Comparison of ENCODE assay signal across 9 cellular contexts in genomic region chr7:157691521-157692155, GRCh38.
DNase-seq lines count a peak whose midpoint lies in the region; FAIRE-seq and TF ChIP-seq lines count a peak whose summit lies in the region.
"Had no signal": no experiment of that assay in that cellular context is flagged by ENCODE, and none has a peak within 500 bp of the region (broad histone marks: within the 10 kb centered on the region; RNA-seq: fewer than 3 reads in every experiment).

No MANE protein-coding gene starts in this region.

- no peak overlapping the region for H2BK5ac ChIP-seq in mesendoderm (ENCODE audit: low read length)

- H2BK15ac ChIP-seq in mesendoderm (replicated peaks; ENCODE audit: low read depth) = no peak overlapping the region

- intact Hi-C loops in tibial artery (cut with DNase I; ENCODE audit: low total_unique reads) = no loop called here

- no peaks in the 10 kb centered on the region for H3K36me3 Mint-ChIP-seq in activated T-cell treated with anti-CD3 and anti-CD28 coated beads, Interleukin-2, amount 50 U/mL, for 24 hours (ENCODE audit: low read depth)
- H3K36me3 Mint-ChIP-seq in astrocyte (ENCODE audit: low read depth, unreplicated experiment) = no peaks in the 10 kb centered on the region

- H3K9me3 Mint-ChIP-seq in activated T-cell treated with anti-CD3 and anti-CD28 coated beads, Interleukin-2, amount 50 U/mL, for 24 hours = peaks cover 2% of the 10 kb centered on the region
- H3K9me3 Mint-ChIP-seq in astrocyte (ENCODE audit: unreplicated experiment) = peaks cover 17% of the 10 kb centered on the region

- in situ Hi-C loops in GM13977 (cut with MboI; ENCODE audit: low pct_unique_long_range_greater_than_20kb, low sequenced_read_pairs, unreplicated experiment) = no loop called here

- no peak overlapping the region for H3K4ac ChIP-seq in mesendoderm (ENCODE audit: low read depth, low read length)

- no peaks in the 10 kb centered on the region for H3K9me3 ChIP-seq in astrocyte (ENCODE audit: insufficient read depth, low read depth, low read length)
- H3K9me3 ChIP-seq in tibial artery = peaks cover 0 to 3% (median 0%) of the 10 kb centered on the region in 3 donors

- H3K79me1 ChIP-seq in mesendoderm (ENCODE audit: low read length) = no peaks in the 10 kb centered on the region

- no peak overlapping the region for H2AK5ac ChIP-seq in mesendoderm (ENCODE audit: low read length)

- TF ChIP-seq CTCF in astrocyte (IDR thresholded peaks at IDR 0.05; ENCODE audit: insufficient read depth, low read depth, low read length) (no peak), tibial artery (IDR thresholded peaks at IDR 0.05) (no peak), GM13977 (IDR thresholded peaks at IDR 0.05; ENCODE audit: extremely low read depth, insufficient read depth, missing control alignments) (no peak)

- H3K27me3 Mint-ChIP-seq in activated T-cell treated with anti-CD3 and anti-CD28 coated beads, Interleukin-2, amount 50 U/mL, for 24 hours = peaks cover 63% of the 10 kb centered on the region
- H3K27me3 Mint-ChIP-seq in astrocyte (ENCODE audit: low read depth, unreplicated experiment) = no peaks in the 10 kb centered on the region

- H3K4me1 ChIP-seq in astrocyte (ENCODE audit: insufficient read depth, low read length) (peaks cover 15% of the 10 kb centered on the region), mesendoderm (ENCODE audit: control insufficient read depth, low read depth, low read length) (no peaks in the 10 kb centered on the region), tibial artery (peaks cover 0 to 52% (median 43%) of the 10 kb centered on the region in 4 donors)

- peak overlapping the region; percentile 81 for H3K56ac ChIP-seq in mesendoderm (ENCODE audit: low read length)

- H3K79me2 ChIP-seq in astrocyte (ENCODE audit: insufficient read depth, low read length) (peaks cover 6% of the 10 kb centered on the region), mesendoderm (ENCODE audit: control insufficient read depth, insufficient read depth, low read length) (no peaks in the 10 kb centered on the region)

- H3K27ac Mint-ChIP-seq in activated T-cell treated with anti-CD3 and anti-CD28 coated beads, Interleukin-2, amount 50 U/mL, for 24 hours = no peak overlapping the region
- H3K27ac Mint-ChIP-seq in astrocyte (ENCODE audit: unreplicated experiment) = no peak overlapping the region

- peak; percentile 37 for DNase-seq in activated T-cell treated with anti-CD3 and anti-CD28 coated beads, Interleukin-2, amount 50 U/mL, for 24 hours
- no peak for DNase-seq in activated T-cell treated with anti-CD3 and anti-CD28 coated beads for 4 hours
- no peak for DNase-seq in astrocyte (ENCODE audit: low read depth)
- no peak for DNase-seq in mesendoderm
- DNase-seq in tibial artery = peak in 1 of 2 donors; percentile 63
- DNase-seq in stimulated activated CD4-positive, alpha-beta T cell treated with anti-CD3 and anti-CD28 coated beads, Interleukin-4, amount 100 ng/mL, for 24 hours = no peak
- DNase-seq in GM13977 (ENCODE audit: low spot score) = no peak
- no peak for DNase-seq in GM19238 (ENCODE audit: insufficient read length, low spot score)
- DNase-seq: PC-9 had no signal

- peaks cover 9% of the 10 kb centered on the region for H4K20me1 ChIP-seq in astrocyte (ENCODE audit: insufficient read depth, low read length)

- no peaks in the 10 kb centered on the region for H3K36me3 ChIP-seq in astrocyte (ENCODE audit: insufficient read depth, low read length)
- H3K36me3 ChIP-seq in mesendoderm (ENCODE audit: control insufficient read depth, insufficient read depth, low read length) = no peaks in the 10 kb centered on the region
- no peaks in the 10 kb centered on the region for H3K36me3 ChIP-seq in tibial artery

- H3K4me3 ChIP-seq in astrocyte (ENCODE audit: insufficient read depth, low read depth, low read length) = peak overlapping the region; percentile 50
- no peak overlapping the region for H3K4me3 ChIP-seq in mesendoderm (ENCODE audit: low read length)
- H3K4me3 ChIP-seq in tibial artery = peak overlapping the region; percentile 31 to 46
- H3K4me3 ChIP-seq: PC-9 had no signal

- peak overlapping the region; percentile 72 for H2AFZ ChIP-seq in astrocyte (ENCODE audit: low read depth, low read length)
- H2AFZ ChIP-seq: PC-9 had no signal

- peaks cover 22% of the 10 kb centered on the region for H3K4me1 Mint-ChIP-seq in activated T-cell treated with anti-CD3 and anti-CD28 coated beads, Interleukin-2, amount 50 U/mL, for 24 hours (ENCODE audit: low read depth)
- no peaks in the 10 kb centered on the region for H3K4me1 Mint-ChIP-seq in astrocyte (ENCODE audit: low read depth, unreplicated experiment)

- no peak overlapping the region for H3K18ac ChIP-seq in mesendoderm (ENCODE audit: low read length)

- FAIRE-seq in astrocyte (lab: Jason Lieb, UNC) = no peak

- H3K27me3 ChIP-seq in astrocyte (ENCODE audit: insufficient read depth, low read length) (peaks cover 33% of the 10 kb centered on the region), mesendoderm (ENCODE audit: insufficient read depth, low read length, poor library complexity) (peaks cover 62% of the 10 kb centered on the region), tibial artery (peaks cover 0 to 76% of the 10 kb centered on the region in 2 donors)

- no peak overlapping the region for H2BK120ac ChIP-seq in mesendoderm (ENCODE audit: low read depth, low read length)

- no peak overlapping the region for H3K23ac ChIP-seq in mesendoderm (ENCODE audit: low read length)

- H3K4me3 Mint-ChIP-seq in activated T-cell treated with anti-CD3 and anti-CD28 coated beads, Interleukin-2, amount 50 U/mL, for 24 hours = peak overlapping the region; percentile 47
- no peak overlapping the region for H3K4me3 Mint-ChIP-seq in astrocyte (ENCODE audit: unreplicated experiment)

- no CpG with 5 or more reads among the region's 46 CpGs for WGBS in mesendoderm (ENCODE audit: extremely low coverage, insufficient coverage, low lambda C conversion rate)

- no peak overlapping the region for H4K8ac ChIP-seq in mesendoderm (ENCODE audit: low read depth, low read length)

- H3K4me2 ChIP-seq in astrocyte (ENCODE audit: low read length) (peak overlapping the region; percentile 89), mesendoderm (ENCODE audit: low read length) (peak overlapping the region; percentile 81)
- H3K4me2 ChIP-seq: PC-9 had no signal

- no peak overlapping the region for H4K5ac ChIP-seq in mesendoderm (ENCODE audit: low read length)

- H3K27ac ChIP-seq in astrocyte (ENCODE audit: low read depth, low read length) = no peak overlapping the region
- no peak overlapping the region for H3K27ac ChIP-seq in mesendoderm (ENCODE audit: low read depth, low read length)
- no peak overlapping the region for H3K27ac ChIP-seq in tibial artery
- H3K27ac ChIP-seq: PC-9 had no signal

- H3K9ac ChIP-seq in astrocyte (ENCODE audit: low read length) = no peak overlapping the region
- H3K9ac ChIP-seq in mesendoderm (ENCODE audit: low read length) = peak overlapping the region; percentile 54
